In the genomic region with DNA sequence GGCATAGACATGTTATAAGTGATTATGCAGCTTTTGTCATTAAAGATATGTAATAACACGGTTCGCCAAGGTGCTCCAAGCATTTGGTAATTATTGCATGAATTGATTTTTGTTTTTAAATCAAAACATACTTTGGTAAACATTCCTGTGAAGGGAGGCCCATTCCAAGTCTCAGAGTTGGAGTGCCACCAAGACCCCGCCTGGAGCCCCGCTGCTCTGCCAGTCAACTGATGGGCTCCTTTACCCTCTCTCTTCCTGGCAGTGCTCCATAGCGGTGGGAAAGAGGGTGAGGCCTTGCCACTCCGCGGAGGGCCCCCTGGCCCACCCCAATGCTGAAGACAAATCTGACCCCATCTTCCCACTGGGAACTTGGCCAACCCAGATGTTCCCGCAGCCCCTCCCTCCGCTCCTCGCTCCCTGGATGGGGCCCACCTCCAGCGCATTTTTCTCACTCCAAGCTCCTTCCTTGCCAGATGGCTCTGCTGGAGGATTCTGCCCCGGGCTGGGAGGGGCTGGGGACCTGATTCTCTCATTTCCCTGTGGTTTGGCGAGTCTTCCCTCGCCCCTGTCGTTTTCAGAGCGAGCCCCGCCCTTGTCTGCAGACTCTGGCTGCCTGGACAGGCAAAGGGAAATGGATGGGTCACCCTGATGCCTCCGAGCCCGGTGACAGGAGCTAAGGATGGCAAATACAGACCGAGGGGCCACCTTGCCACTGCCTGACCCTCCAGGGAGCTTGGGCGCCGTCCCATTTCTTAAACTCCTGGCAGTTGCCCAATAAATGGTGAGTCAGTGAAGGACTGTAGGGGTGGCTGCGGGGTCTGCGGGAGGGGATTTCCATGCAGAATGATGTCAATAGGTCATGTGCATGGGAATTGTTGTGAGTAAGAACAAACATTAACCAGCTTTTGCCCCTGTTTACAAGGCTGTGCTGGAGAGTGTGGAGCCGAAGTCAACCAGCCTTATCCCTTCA, we compare ENCODE assay signal across 8 cellular contexts. TPM values are rescaled to one million over a fixed set of nuclear protein-coding genes. Genes with fewer than 3 reads are reported as not detected.
DNase-seq lines count a peak whose midpoint lies in the region; ATAC-seq and TF ChIP-seq lines count a peak whose summit lies in the region.

No MANE protein-coding gene starts in this region.

- DNase-seq in HCEC 1CT, result peak; percentile 72
- peak; percentile 94 for DNase-seq in astrocyte of the hippocampus (ENCODE audit: low read depth, low spot score)
- DNase-seq in right cardiac atrium, result peak; percentile 56 to 84 (median 75)
- DNase-seq in stomach, result no peak
- DNase-seq in RPMI8226, result no peak

- TF ChIP-seq POLR2A in stomach (IDR thresholded peaks at IDR 0.05), result no peak

- peak; percentile 56 to 66 for ATAC-seq in right cardiac atrium
- no peak for ATAC-seq in HG03460 (IDR thresholded peaks at IDR 0.05; ENCODE audit: unreplicated experiment)
- ATAC-seq in GM18907 (IDR thresholded peaks at IDR 0.05; ENCODE audit: unreplicated experiment), result no peak
- ATAC-seq in GM19455 (IDR thresholded peaks at IDR 0.05; ENCODE audit: unreplicated experiment), result no peak

- H3K4me3 ChIP-seq in right cardiac atrium (ENCODE audit: low read length) (no peak overlapping the region), stomach (peak overlapping the region in 1 of 4 donors; percentile 8)

- intact Hi-C loops in right cardiac atrium (cut with DNase I), result no loop called here
- intact Hi-C loops in stomach (cut with DNase I; ENCODE audit: low total_unique reads), result no loop called here

- no peaks in the 10 kb centered on the region for H3K9me3 ChIP-seq in right cardiac atrium (ENCODE audit: control insufficient read depth, low read length)
- no peaks in the 10 kb centered on the region for H3K9me3 ChIP-seq in stomach

- WGBS in right cardiac atrium, result 28% methylated on average over 25 of the region's 25 CpGs
- 42 to 52% (median 47%) methylated on average over 25 of the region's 25 CpGs for WGBS in stomach, 5 donors

- no peak overlapping the region for H3K27ac ChIP-seq in right cardiac atrium (ENCODE audit: low read length)
- peak overlapping the region in 3 of 5 donors; percentile 54 to 64 (median 58) for H3K27ac ChIP-seq in stomach

- TF ChIP-seq EP300 in stomach (IDR thresholded peaks at IDR 0.05), result no peak

- TF ChIP-seq CTCF in stomach (IDR thresholded peaks at IDR 0.05), result no peak

- H3K27me3 ChIP-seq in right cardiac atrium (ENCODE audit: control insufficient read depth, insufficient read depth) (no peaks in the 10 kb centered on the region), stomach (no peaks in the 10 kb centered on the region)

- H3K36me3 ChIP-seq in stomach, result peaks cover 0 to 42% (median 18%) of the 10 kb centered on the region in 4 donors

- H3K4me1 ChIP-seq in right cardiac atrium (ENCODE audit: control insufficient read depth, insufficient read depth, low read length) (peaks cover 2% of the 10 kb centered on the region), stomach (peaks cover 12 to 33% (median 18%) of the 10 kb centered on the region in 4 donors)

RNA-seq across cellular contexts. Expression of gene PAPLN, which starts 9.2 kb away (rescaled TPM):
- total RNA-seq in right cardiac atrium, result 10 to 100 TPM in 1 of 4 donors, 1 to 10 TPM in 3; 2.9 to 13.5 (median 7.3) TPM
- polyA plus RNA-seq in right cardiac atrium, result 6.0 TPM
- total RNA-seq in stomach, result 10 to 100 TPM in 3 of 5 donors, 1 to 10 TPM in 2; 7.7 to 53.1 (median 18.0) TPM
- 1 to 10 TPM; 1.1 to 5.4 (median 2.6) TPM for polyA plus RNA-seq in stomach

Comparison
In these comparisons a context has a peak if more than half of its experiments do, and no peak if none do; other contexts are left out.
1. DNase-seq: peak in HCEC 1CT (single experiment), astrocyte of the hippocampus (single experiment) and right cardiac atrium (3 of 3); none in stomach (single experiment) and RPMI8226 (single experiment).
2. ATAC-seq: peak in right cardiac atrium (2 of 2); none in HG03460 (single experiment), GM18907 (single experiment) and GM19455 (single experiment).